Comparison of ENCODE assay signal across 21 cellular contexts in the genomic region with DNA sequence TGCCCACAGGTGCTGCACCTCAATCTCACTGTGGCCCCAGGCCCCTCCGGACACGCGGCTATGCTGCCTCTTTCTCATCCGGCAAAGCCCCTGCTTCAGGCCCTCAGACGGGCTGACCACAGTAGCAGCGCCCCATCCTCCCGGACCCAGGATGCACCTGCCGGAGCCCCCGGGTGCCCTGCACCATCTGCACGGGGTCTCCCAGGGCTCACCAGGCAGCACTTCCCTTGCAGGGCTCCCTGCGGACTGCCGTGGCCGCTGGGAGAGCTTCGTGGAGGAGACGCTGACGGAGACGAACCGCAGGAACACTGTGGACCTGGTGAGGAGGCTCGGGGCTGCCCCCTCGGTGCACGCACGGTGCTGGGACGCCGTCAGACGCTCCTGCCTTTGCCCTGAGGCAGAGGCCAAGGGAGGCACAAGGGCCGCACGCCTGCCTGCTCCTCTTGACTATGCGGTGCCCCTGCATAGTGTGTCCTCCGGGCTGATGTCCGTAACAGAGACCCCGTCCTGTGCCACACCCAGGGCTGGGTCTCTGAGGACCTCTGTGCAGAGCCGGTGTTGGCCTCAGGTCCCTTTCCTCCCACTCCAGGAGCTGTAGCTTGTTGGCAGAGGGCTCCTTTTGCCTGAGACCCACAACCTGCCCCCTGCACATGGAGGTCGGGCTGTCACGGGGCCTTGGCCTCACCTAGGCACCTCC. TPM values are rescaled to one million over a fixed set of nuclear protein-coding genes. Genes with fewer than 3 reads are reported as not detected.
DNase-seq lines count a peak whose midpoint lies in the region; ATAC-seq, FAIRE-seq and TF ChIP-seq lines count a peak whose summit lies in the region.
"Had no signal": no experiment of that assay in that cellular context is flagged by ENCODE, and none has a peak within 500 bp of the region (broad histone marks: within the 10 kb centered on the region; RNA-seq: fewer than 3 reads in every experiment).

No MANE protein-coding gene starts in this region.

- ATAC-seq in Right ventricle myocardium superior (ENCODE audit: poor library complexity), result no peak
- ATAC-seq in GM12878, result no peak
- peak in 1 of 4 donors; percentile 1 for ATAC-seq in right lobe of liver
- peak; percentile 15 for ATAC-seq in aorta (ENCODE audit: low FRiP score)
- ATAC-seq in GM19467 (IDR thresholded peaks at IDR 0.05; ENCODE audit: unreplicated experiment), result no peak
- ATAC-seq: CD8-positive, alpha-beta T cell had no signal

- POLR2A ChIA-PET in GM12878 (lab: Charles Lee), result no interaction called here

- CTCF ChIA-PET in GM12878 (lab: Yijun Ruan, JAX), result no interaction called here

- SMC1A ChIA-PET in GM12878 (lab: Charles Lee; ENCODE audit: uncharacterized antibody, unreplicated experiment), result no interaction called here

- no peaks in the 10 kb centered on the region for H3K79me2 ChIP-seq in GM12878 (ENCODE audit: control insufficient read depth, insufficient read depth, low read length)

- DNase-seq in Right ventricle myocardium superior (peak; percentile 30), right atrium auricular region (ENCODE audit: low spot score) (no peak), GM12878 (ENCODE audit: low read depth, low spot score) (no peak), right lobe of liver (peak; percentile 16 to 55 (median 47)), aorta (peak in 1 of 2 donors; percentile 64), anterior cingulate cortex (lab: John Stamatoyannopoulos, UW) (no peak)
- no peak for DNase-seq in activated effector memory CD4-positive, alpha-beta T cell treated with anti-CD3 and anti-CD28 coated beads, Interleukin-2, amount 50 U/mL, for 16 hours
- DNase-seq: BE2C, Calu3, EL, NCI-H1417, NCI-H187, NCI-H2227 treated with DMSO at 0.1 percent for 48 hours, NCI-H510A treated with DMSO at 0.1 percent for 48 hours, NCI-H774, OCI-M1 had no signal

- H3K27me3 ChIP-seq in right atrium auricular region (no peaks in the 10 kb centered on the region), GM12878 (replicated peaks in 1 of 2; ENCODE audit: control insufficient read depth in 2 of 2, insufficient read depth in 2 of 2, low read length in 1 of 2) (no peaks in the 10 kb centered on the region), right lobe of liver (no peaks in the 10 kb centered on the region), aorta (ENCODE audit: control insufficient read depth in 1 of 2, insufficient read depth in 2 of 2, low read length in 1 of 2) (no peaks in the 10 kb centered on the region)
- H3K27me3 ChIP-seq: BE2C had no signal

- no peak overlapping the region for H2AFZ ChIP-seq in GM12878 (ENCODE audit: control insufficient read depth, low read depth, low read length)

- TF ChIP-seq RAD21 in GM12878 (IDR thresholded peaks at IDR 0.05; ENCODE audit: insufficient read depth, low read depth, low read length), result no peak

- TF ChIP-seq EP300 in GM12878 (IDR thresholded peaks at IDR 0.05; ENCODE audit: borderline replicate concordance in 1 of 2, control insufficient read depth in 1 of 2, low read depth in 2 of 2, low read length in 2 of 2), result no peak

- H3K9me3 ChIP-seq in right atrium auricular region (no peaks in the 10 kb centered on the region), GM12878 (replicated peaks; ENCODE audit: control insufficient read depth, insufficient read depth, low read length) (no peaks in the 10 kb centered on the region), right lobe of liver (no peaks in the 10 kb centered on the region), aorta (ENCODE audit: control insufficient read depth, low read length) (no peaks in the 10 kb centered on the region)
- H3K9me3 ChIP-seq: BE2C had no signal

- FAIRE-seq in GM12878 (lab: Jason Lieb, UNC), result no peak

- in situ Hi-C loops in GM12878 (cut with MboI), result no loop called here

- no peaks in the 10 kb centered on the region for H4K20me1 ChIP-seq in GM12878 (ENCODE audit: control insufficient read depth, insufficient read depth)

- no peak overlapping the region for H3K4me3 ChIP-seq in right atrium auricular region
- H3K4me3 ChIP-seq in GM12878, result no peak overlapping the region
- no peak overlapping the region for H3K4me3 ChIP-seq in right lobe of liver
- H3K4me3 ChIP-seq in aorta (ENCODE audit: low read length in 2 of 2), result no peak overlapping the region

- no TSS peak for BruUV-seq in GM12878 (replicated peaks; lab: Mats Ljungman, UMichigan)

- H3K27ac ChIP-seq in right atrium auricular region (no peak overlapping the region), GM12878 (ENCODE audit: control insufficient read depth, insufficient read depth) (no peak overlapping the region), right lobe of liver (no peak overlapping the region), aorta (ENCODE audit: low read depth in 1 of 2, low read length in 2 of 2) (no peak overlapping the region)
- H3K27ac ChIP-seq: KMS-11 had no signal

- H3K4me2 ChIP-seq in GM12878 (ENCODE audit: control insufficient read depth, insufficient read depth), result no peak overlapping the region
- H3K4me2 ChIP-seq: KMS-11 had no signal

- intact Hi-C loops in Right ventricle myocardium superior (cut with DNase I), result no loop called here
- intact Hi-C loops in GM12878 (cut with micrococcal nuclease; ENCODE audit: unreplicated experiment), result no loop called here
- intact Hi-C loops in right lobe of liver (cut with DNase I), result no loop called here
- intact Hi-C loops in aorta (cut with DNase I), result no loop called here

- RAD21 ChIA-PET in GM12878 (lab: Charles Lee; ENCODE audit: unreplicated experiment), result no interaction called here

- peaks cover 77% of the 10 kb centered on the region for H3K36me3 ChIP-seq in right atrium auricular region
- peaks cover 13 to 46% of the 10 kb centered on the region in 2 experiments; a peak in 3 of 4 replicates for H3K36me3 ChIP-seq in GM12878 (ENCODE audit: control insufficient read depth in 2 of 2, insufficient read depth in 2 of 2, low read length in 1 of 2)
- peaks cover 18 to 82% (median 50%) of the 10 kb centered on the region in 4 donors for H3K36me3 ChIP-seq in right lobe of liver
- peaks cover 0 to 14% of the 10 kb centered on the region in 2 donors for H3K36me3 ChIP-seq in aorta (ENCODE audit: control insufficient read depth in 1 of 2, insufficient read depth in 2 of 2, low read length in 1 of 2)

- no peak for TF ChIP-seq CTCF in right atrium auricular region (IDR thresholded peaks at IDR 0.05)
- no peak for TF ChIP-seq CTCF in GM12878 (IDR thresholded peaks at IDR 0.05 in 2 of 3, conservative IDR thresholded peaks at IDR 0.05 in 1 of 3; ENCODE audit: control insufficient read depth in 2 of 3, extremely low read depth in 1 of 3, insufficient read depth in 1 of 3, low read depth in 3 of 3, low read length in 3 of 3)
- TF ChIP-seq CTCF in right lobe of liver (IDR thresholded peaks at IDR 0.05), result no peak

- peak; percentile 48; the same call in 1 of the 2 replicates for TF ChIP-seq POLR2A in GM12878 (IDR thresholded peaks at IDR 0.05; ENCODE audit: low read depth, low read length)
- TF ChIP-seq POLR2A in right lobe of liver (IDR thresholded peaks at IDR 0.05), result no peak

- H3K4me1 ChIP-seq in right atrium auricular region (no peaks in the 10 kb centered on the region), GM12878 (ENCODE audit: control insufficient read depth, insufficient read depth, low read length) (no peaks in the 10 kb centered on the region), right lobe of liver (no peaks in the 10 kb centered on the region), aorta (ENCODE audit: control insufficient read depth in 1 of 2, insufficient read depth in 2 of 2, low read length in 2 of 2) (no peaks in the 10 kb centered on the region)
- H3K4me1 ChIP-seq: BE2C had no signal

- WGBS in GM12878 (ENCODE audit: insufficient coverage, insufficient replicate concordance, low lambda C conversion rate, missing lambda C conversion rate), result 89% methylated on average over 34 of the region's 34 CpGs
- no CpG with 5 or more reads among the region's 34 CpGs for WGBS in right lobe of liver (ENCODE audit: insufficient coverage, low coverage, low lambda C conversion rate, missing lambda C conversion rate)
- 89% methylated on average over 34 of the region's 34 CpGs for WGBS in aorta, 2 donors

- H3K9ac ChIP-seq in GM12878 (ENCODE audit: control insufficient read depth, insufficient read depth, low read length), result no peak overlapping the region
- H3K9ac ChIP-seq: KMS-11 had no signal

RNA-seq across cellular contexts. Expression of a gene that starts 38.6 kb away (rescaled TPM):
- total RNA-seq in Right ventricle myocardium superior (46.6 TPM), right atrium auricular region (10 to 100 TPM; 41.1 to 57.1 TPM), GM12878 (2014; rRNA removed) (42.7 and 48.0 TPM in 2 replicates), GM12878 (2014; rRNA removed; fragmentation: Illumina TruSeq; extraction: Trizol) (14.6 and 16.1 TPM in 2 replicates), GM12878 (2021) (77.9 and 95.0 TPM in 2 replicates), right lobe of liver (10 to 100 TPM; 18.3 to 28.9 (median 22.8) TPM), aorta (10 to 100 TPM; 65.3 to 77.9 TPM)
- 103 and 115 TPM in 2 replicates for total RNA-seq in GM12878 (2013; cell fraction: nucleolus; rRNA removed)
- 12.7 TPM for polyA plus RNA-seq in GM12878 (2011; ENCODE audit: low read depth)
- polyA plus RNA-seq in GM12878 (2011; rRNA removed) (11.1 and 19.5 TPM in 2 replicates), GM12878 (2014; fragmentation: Illumina TruSeq; extraction: Trizol) (1.2 and 7.4 TPM in 2 replicates), GM12878 (2014; fragmentation: Nextera tagmentation; extraction: Ambion mirVana) (1 to 10 TPM in 1 of 2 experiments, under 1 TPM in 1; 0.23 to 1.2 TPM), GM12878 (2014; rRNA removed) (42.2 and 47.5 TPM in 2 replicates), GM12878 (2016; fragmentation: Nextera tagmentation; extraction: Ambion mirVana) (10 to 100 TPM; 10.0 to 28.6 TPM), aorta (10 to 100 TPM; 17.8 to 49.8 TPM)
- 30.3 and 43.4 TPM in 2 replicates for polyA plus RNA-seq in GM12878 (2011; cell fraction: cytosol; rRNA removed)
- 215 and 252 TPM in 2 replicates for polyA plus RNA-seq in GM12878 (2011; cell fraction: nucleus; rRNA removed)
- polyA plus RNA-seq in GM12878 (2012), result 25.9 and 33.5 TPM in 2 replicates
- polyA minus RNA-seq in GM12878 (2011; rRNA and poly(A)+ RNA removed), result 46.5 and 73.5 TPM in 2 replicates
- polyA minus RNA-seq in GM12878 (2011; cell fraction: cytosol; rRNA and poly(A)+ RNA removed), result 27.6 and 33.4 TPM in 2 replicates
- 76.3 and 127 TPM in 2 replicates for polyA minus RNA-seq in GM12878 (2011; cell fraction: nucleus; rRNA and poly(A)+ RNA removed)

RNA-seq across cellular contexts. Expression of a gene that starts 45.1 kb away (rescaled TPM):
- total RNA-seq in Right ventricle myocardium superior (not detected), right atrium auricular region (under 1 TPM in 1 of 2 donors, not detected in 1; 0.08 TPM), GM12878 (2014; rRNA removed) (0.06 and 0.16 TPM in 2 replicates), GM12878 (2014; rRNA removed; fragmentation: Illumina TruSeq; extraction: Trizol) (0.04 TPM in 1 of 2 replicates, not detected in the other), GM12878 (2021) (0.31 and 0.48 TPM in 2 replicates), right lobe of liver (10 to 100 TPM in 1 of 6 experiments, 1 to 10 TPM in 5; 1.0 to 19.2 (median 2.2) TPM), aorta (under 1 TPM; 0.26 to 0.54 TPM)
- total RNA-seq in GM12878 (2013; cell fraction: nucleolus; rRNA removed), result 0.69 and 0.75 TPM in 2 replicates
- 0.67 TPM for polyA plus RNA-seq in GM12878 (2011; ENCODE audit: low read depth)
- polyA plus RNA-seq in GM12878 (2011; rRNA removed) (0.23 and 0.30 TPM in 2 replicates), GM12878 (2014; fragmentation: Illumina TruSeq; extraction: Trizol) (0.04 TPM in 1 of 2 replicates, not detected in the other), GM12878 (2014; fragmentation: Nextera tagmentation; extraction: Ambion mirVana) (under 1 TPM in 1 of 2 experiments, not detected in 1; 0.02 TPM), GM12878 (2014; rRNA removed) (0.14 and 0.33 TPM in 2 replicates), GM12878 (2016; fragmentation: Nextera tagmentation; extraction: Ambion mirVana) (under 1 TPM in 1 of 2 experiments, not detected in 1; 0.17 TPM), aorta (under 1 TPM in 1 of 2 donors, not detected in 1; 0.50 TPM)
- 0.40 TPM in 2 replicates for polyA plus RNA-seq in GM12878 (2011; cell fraction: cytosol; rRNA removed)
- polyA plus RNA-seq in GM12878 (2011; cell fraction: nucleus; rRNA removed), result 0.73 and 0.93 TPM in 2 replicates
- polyA plus RNA-seq in GM12878 (2012), result 1.5 and 1.9 TPM in 2 replicates
- 0.15 and 0.57 TPM in 2 replicates for polyA minus RNA-seq in GM12878 (2011; rRNA and poly(A)+ RNA removed)
- 0.42 and 0.67 TPM in 2 replicates for polyA minus RNA-seq in GM12878 (2011; cell fraction: cytosol; rRNA and poly(A)+ RNA removed)
- polyA minus RNA-seq in GM12878 (2011; cell fraction: nucleus; rRNA and poly(A)+ RNA removed), result 0.36 and 0.48 TPM in 2 replicates
- total RNA-seq: A172 had no signal

RNA-seq across cellular contexts. Expression of a gene that starts 50.4 kb away (rescaled TPM):
- total RNA-seq in Right ventricle myocardium superior (not detected), right atrium auricular region (not detected), GM12878 (2014; rRNA removed) (not detected in 2 replicates), GM12878 (2014; rRNA removed; fragmentation: Illumina TruSeq; extraction: Trizol) (not detected in 2 replicates), GM12878 (2021) (not detected in 2 replicates), right lobe of liver (not detected), aorta (not detected)
- total RNA-seq in GM12878 (2013; cell fraction: nucleolus; rRNA removed), result 0.65 TPM in 1 of 2 replicates, not detected in the other
- not detected for polyA plus RNA-seq in GM12878 (2011; ENCODE audit: low read depth)
- polyA plus RNA-seq in GM12878 (2011; rRNA removed) (0.13 and 0.31 TPM in 2 replicates), GM12878 (2014; fragmentation: Illumina TruSeq; extraction: Trizol) (0.10 TPM in 1 of 2 replicates, not detected in the other), GM12878 (2014; fragmentation: Nextera tagmentation; extraction: Ambion mirVana) (not detected), GM12878 (2014; rRNA removed) (0.36 TPM in 1 of 2 replicates, not detected in the other), GM12878 (2016; fragmentation: Nextera tagmentation; extraction: Ambion mirVana) (not detected), aorta (not detected)
- polyA plus RNA-seq in GM12878 (2011; cell fraction: cytosol; rRNA removed), result 0.12 and 0.64 TPM in 2 replicates
- polyA plus RNA-seq in GM12878 (2011; cell fraction: nucleus; rRNA removed), result 1.4 and 2.2 TPM in 2 replicates
- polyA plus RNA-seq in GM12878 (2012), result not detected in 2 replicates
- 0.41 TPM in 1 of 2 replicates, not detected in the other for polyA minus RNA-seq in GM12878 (2011; rRNA and poly(A)+ RNA removed)
- not detected in 2 replicates for polyA minus RNA-seq in GM12878 (2011; cell fraction: cytosol; rRNA and poly(A)+ RNA removed)
- polyA minus RNA-seq in GM12878 (2011; cell fraction: nucleus; rRNA and poly(A)+ RNA removed), result not detected in 2 replicates
- total RNA-seq: A172; CD8-positive, alpha-beta T cell; H4 had no signal

Comparison
In these comparisons a context has a peak if more than half of its experiments do, and no peak if none do; other contexts are left out.
1. DNase-seq: peak in Right ventricle myocardium superior (single experiment) and right lobe of liver (3 of 3); none in right atrium auricular region (single experiment), GM12878 (single experiment), activated effector memory CD4-positive, alpha-beta T cell treated with anti-CD3 and anti-CD28 coated beads, Interleukin-2, amount 50 U/mL, for 16 hours (single experiment) and anterior cingulate cortex (0 of 58).